Comparison of ENCODE assay signal across 20 cellular contexts in the genomic region with DNA sequence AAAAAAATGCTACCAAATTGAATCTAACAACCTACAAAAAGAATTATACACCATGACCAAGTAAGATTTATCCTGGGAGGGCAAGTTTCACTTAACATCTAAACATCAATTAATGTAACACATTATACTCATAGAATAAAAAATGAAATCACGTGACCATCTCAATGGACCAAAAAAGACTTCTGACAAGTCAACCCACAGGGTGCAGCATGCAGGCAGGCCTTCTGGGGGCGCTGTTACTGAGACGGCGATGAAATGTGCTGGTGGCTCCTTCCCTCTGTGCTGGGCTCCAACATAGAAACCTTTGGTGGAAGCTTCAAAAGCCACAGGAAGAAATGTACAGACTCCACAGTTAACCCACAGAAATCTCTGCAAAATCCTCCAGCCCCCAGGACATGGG.
A peak's percentile ranks its signal among the peaks of the same experiment; 100 is the strongest.
DNase-seq lines count a peak whose midpoint lies in the region; TF ChIP-seq lines count a peak whose summit lies in the region.
"Had no signal": no experiment of that assay in that cellular context is flagged by ENCODE, and none has a peak within 500 bp of the region (broad histone marks: within the 10 kb centered on the region; RNA-seq: fewer than 3 reads in every experiment).

No MANE protein-coding gene starts in this region.

- no peaks in the 10 kb centered on the region for H3K4me1 Mint-ChIP-seq in chondrocyte (ENCODE audit: low read depth)
- H3K4me1 Mint-ChIP-seq in nephron progenitor cell = no peaks in the 10 kb centered on the region
- H3K4me1 Mint-ChIP-seq: stimulated activated naive B cell treated with anti-CD40 and anti-IgM and Interleukin-4, amounts not matched to agents 10 μg/mL and 1 μg/mL and 100 μg/mL, for 72 hours; T-helper 17 cell had no signal

- intact Hi-C loops in adrenal gland (cut with DNase I) = no loop called here

- H3K27ac ChIP-seq in adrenal gland = no peak overlapping the region
- H3K27ac ChIP-seq: cardiac muscle cell had no signal

- no peak overlapping the region for H3K27ac Mint-ChIP-seq in chondrocyte (ENCODE audit: unreplicated experiment)
- H3K27ac Mint-ChIP-seq in nephron progenitor cell = no peak overlapping the region
- H3K27ac Mint-ChIP-seq: activated naive CD8-positive, alpha-beta T cell; stimulated activated naive B cell treated with anti-CD40 and anti-IgM and Interleukin-4, amounts not matched to agents 10 μg/mL and 1 μg/mL and 100 μg/mL, for 72 hours; T-helper 17 cell had no signal

- TF ChIP-seq POLR2A in adrenal gland (IDR thresholded peaks at IDR 0.05) = no peak

- WGBS in adrenal gland, 4 donors = 65 to 69% (median 66%) methylated on average over 4 of the region's 4 CpGs

- H3K27me3 ChIP-seq in adrenal gland = no peaks in the 10 kb centered on the region
- H3K27me3 ChIP-seq: cardiac muscle cell had no signal

- H3K4me3 Mint-ChIP-seq in chondrocyte (ENCODE audit: unreplicated experiment) (no peak overlapping the region), nephron progenitor cell (no peak overlapping the region)
- H3K4me3 Mint-ChIP-seq: activated naive CD8-positive, alpha-beta T cell; stimulated activated naive B cell treated with anti-CD40 and anti-IgM and Interleukin-4, amounts not matched to agents 10 μg/mL and 1 μg/mL and 100 μg/mL, for 72 hours; T-helper 17 cell had no signal

- H3K4me1 ChIP-seq in adrenal gland (replicated peaks in 1 of 2) = no peaks in the 10 kb centered on the region

- no peak overlapping the region for H3K4me3 ChIP-seq in adrenal gland
- H3K4me3 ChIP-seq: cardiac muscle cell, smooth muscle cell had no signal

- peak; percentile 42 for TF ChIP-seq CTCF in chondrocyte (IDR thresholded peaks at IDR 0.05)
- peak; percentile 20 for TF ChIP-seq CTCF in nephron progenitor cell (IDR thresholded peaks at IDR 0.05)
- no peak for TF ChIP-seq CTCF in adrenal gland (IDR thresholded peaks at IDR 0.05)

- H3K9me3 Mint-ChIP-seq in chondrocyte (ENCODE audit: low read depth) = peaks cover 31% of the 10 kb centered on the region
- H3K9me3 Mint-ChIP-seq in nephron progenitor cell = peaks cover 16% of the 10 kb centered on the region

- no peaks in the 10 kb centered on the region for H3K36me3 ChIP-seq in adrenal gland (replicated peaks in 1 of 2)
- H3K36me3 ChIP-seq: cardiac muscle cell had no signal

- H3K36me3 Mint-ChIP-seq in chondrocyte (ENCODE audit: low read depth) = peaks cover 15% of the 10 kb centered on the region
- no peaks in the 10 kb centered on the region for H3K36me3 Mint-ChIP-seq in nephron progenitor cell (ENCODE audit: low read depth)
- H3K36me3 Mint-ChIP-seq: stimulated activated naive B cell treated with anti-CD40 and anti-IgM and Interleukin-4, amounts not matched to agents 10 μg/mL and 1 μg/mL and 100 μg/mL, for 72 hours had no signal

- peaks cover 0 to 7% (median 0%) of the 10 kb centered on the region in 3 donors for H3K9me3 ChIP-seq in adrenal gland (replicated peaks in 1 of 3)

- H3K27me3 Mint-ChIP-seq in chondrocyte (ENCODE audit: low read depth) = no peaks in the 10 kb centered on the region
- H3K27me3 Mint-ChIP-seq in nephron progenitor cell (ENCODE audit: low read depth, poor library complexity) = no peaks in the 10 kb centered on the region
- H3K27me3 Mint-ChIP-seq: activated naive CD8-positive, alpha-beta T cell; stimulated activated naive B cell treated with anti-CD40 and anti-IgM and Interleukin-4, amounts not matched to agents 10 μg/mL and 1 μg/mL and 100 μg/mL, for 72 hours; T-helper 17 cell had no signal

- DNase-seq in Daoy (ENCODE audit: low read depth) (peak; percentile 52), Kasumi-1 (lab: John Stamatoyannopoulos, UW) (peak; percentile 10 to 23), chondrocyte (ENCODE audit: low spot score) (no peak), nephron progenitor cell (peak; percentile 26), DMS79 treated with DMSO at 0.1 percent for 48 hours (lab: John Stamatoyannopoulos, UW) (no peak), NCI-H1092 treated with DMSO at 0.1 percent for 48 hours (lab: John Stamatoyannopoulos, UW) (no peak), LoVo (ENCODE audit: low spot score) (no peak), adrenal gland (no peak)
- DNase-seq: activated CD4-positive, alpha-beta T cell treated with anti-CD3 and anti-CD28 coated beads for 1 hour; DMS53; effector memory CD4-positive, alpha-beta T cell; Karpas-422; kidney glomerular epithelial cell; NCI-H1694; NCI-H510A treated with DMSO at 0.1 percent for 48 hours; stimulated activated naive B cell treated with anti-CD40 and anti-IgM and Interleukin-4, amounts not matched to agents 10 μg/mL and 1 μg/mL and 100 μg/mL, for 72 hours; T-helper 17 cell had no signal

Comparison
In these comparisons a context has a peak if more than half of its experiments do, and no peak if none do; other contexts are left out.
1. DNase-seq: peak in Daoy (single experiment), Kasumi-1 (2 of 2) and nephron progenitor cell (single experiment); none in chondrocyte (single experiment), DMS79 treated with DMSO at 0.1 percent for 48 hours (single experiment), NCI-H1092 treated with DMSO at 0.1 percent for 48 hours (single experiment), LoVo (single experiment) and adrenal gland (0 of 7).
2. CTCF ChIP-seq: peak in chondrocyte (single experiment) and nephron progenitor cell (single experiment); none in adrenal gland (0 of 6).